20 cellular contexts compared by ENCODE assay signal in the genomic region with DNA sequence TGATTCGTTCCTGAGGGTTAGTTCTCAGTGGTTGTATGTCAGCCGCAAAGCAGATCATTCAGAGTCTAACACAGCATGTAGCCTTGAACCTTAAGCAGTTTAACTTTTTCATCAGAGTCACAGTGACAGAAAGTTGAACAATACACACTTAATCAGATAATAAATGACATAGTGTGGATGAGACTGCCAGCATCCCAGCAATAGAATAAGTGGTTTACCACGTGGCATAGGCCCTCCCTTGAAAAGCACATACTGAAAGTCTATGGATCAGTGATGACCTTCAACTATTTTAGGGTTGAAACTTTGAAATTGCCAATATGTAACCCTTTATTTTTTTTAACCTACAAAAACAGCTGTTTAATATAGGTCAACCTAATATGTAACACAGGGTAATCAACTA.
"Had no signal": no experiment of that assay in that cellular context is flagged by ENCODE, and none has a peak within 500 bp of the region (broad histone marks: within the 10 kb centered on the region; RNA-seq: fewer than 3 reads in every experiment).

No MANE protein-coding gene starts in this region.

- ATAC-seq: left colon; left ventricle myocardium superior; lower lobe of right lung; naive thymus-derived CD8-positive, alpha-beta T cell; right cardiac atrium had no signal

- DNase-seq: dermis blood vessel endothelial cell; effector memory CD4-positive, alpha-beta T cell; foreskin melanocyte; glutamatergic neuron; heart right ventricle; hippocampal formation; left colon; left ventricle myocardium superior; lower lobe of right lung; naive thymus-derived CD8-positive, alpha-beta T cell; nephron progenitor cell; nucleus accumbens; right cardiac atrium; sigmoid colon; stimulated activated CD4-positive, alpha-beta T cell treated with anti-CD3 and anti-CD28 coated beads, Interleukin-4, amount 100 ng/mL, for 4 hours; stimulated activated naive B cell treated with anti-CD40 and anti-IgM and Interleukin-4, amounts not matched to agents 10 μg/mL and 1 μg/mL and 100 μg/mL, for 72 hours; substantia nigra; testis; tibial artery had no signal

- H3K9me3 Mint-ChIP-seq: naive thymus-derived CD8-positive, alpha-beta T cell; nephron progenitor cell; stimulated activated naive B cell treated with anti-CD40 and anti-IgM and Interleukin-4, amounts not matched to agents 10 μg/mL and 1 μg/mL and 100 μg/mL, for 72 hours; type B pancreatic cell had no signal

- H3K27ac Mint-ChIP-seq: stimulated activated naive B cell treated with anti-CD40 and anti-IgM and Interleukin-4, amounts not matched to agents 10 μg/mL and 1 μg/mL and 100 μg/mL, for 72 hours; type B pancreatic cell had no signal

- H3K4me3 Mint-ChIP-seq: naive thymus-derived CD8-positive, alpha-beta T cell; nephron progenitor cell; type B pancreatic cell had no signal

- H3K36me3 Mint-ChIP-seq: stimulated activated naive B cell treated with anti-CD40 and anti-IgM and Interleukin-4, amounts not matched to agents 10 μg/mL and 1 μg/mL and 100 μg/mL, for 72 hours; type B pancreatic cell had no signal

- H3K27me3 Mint-ChIP-seq: naive thymus-derived CD8-positive, alpha-beta T cell; type B pancreatic cell had no signal
